1 cellular context compared by ENCODE assay signal in genomic region chr21:29145837-29146453, GRCh38.
TF ChIP-seq lines count a peak whose summit lies in the region.

No MANE protein-coding gene starts in this region.

TF ChIP-seq in GM23338, 12 proteins besides CTCF, POLR2A, EP300 and RAD21 (continued from another document):
- TF ChIP-seq, protein P1, sequence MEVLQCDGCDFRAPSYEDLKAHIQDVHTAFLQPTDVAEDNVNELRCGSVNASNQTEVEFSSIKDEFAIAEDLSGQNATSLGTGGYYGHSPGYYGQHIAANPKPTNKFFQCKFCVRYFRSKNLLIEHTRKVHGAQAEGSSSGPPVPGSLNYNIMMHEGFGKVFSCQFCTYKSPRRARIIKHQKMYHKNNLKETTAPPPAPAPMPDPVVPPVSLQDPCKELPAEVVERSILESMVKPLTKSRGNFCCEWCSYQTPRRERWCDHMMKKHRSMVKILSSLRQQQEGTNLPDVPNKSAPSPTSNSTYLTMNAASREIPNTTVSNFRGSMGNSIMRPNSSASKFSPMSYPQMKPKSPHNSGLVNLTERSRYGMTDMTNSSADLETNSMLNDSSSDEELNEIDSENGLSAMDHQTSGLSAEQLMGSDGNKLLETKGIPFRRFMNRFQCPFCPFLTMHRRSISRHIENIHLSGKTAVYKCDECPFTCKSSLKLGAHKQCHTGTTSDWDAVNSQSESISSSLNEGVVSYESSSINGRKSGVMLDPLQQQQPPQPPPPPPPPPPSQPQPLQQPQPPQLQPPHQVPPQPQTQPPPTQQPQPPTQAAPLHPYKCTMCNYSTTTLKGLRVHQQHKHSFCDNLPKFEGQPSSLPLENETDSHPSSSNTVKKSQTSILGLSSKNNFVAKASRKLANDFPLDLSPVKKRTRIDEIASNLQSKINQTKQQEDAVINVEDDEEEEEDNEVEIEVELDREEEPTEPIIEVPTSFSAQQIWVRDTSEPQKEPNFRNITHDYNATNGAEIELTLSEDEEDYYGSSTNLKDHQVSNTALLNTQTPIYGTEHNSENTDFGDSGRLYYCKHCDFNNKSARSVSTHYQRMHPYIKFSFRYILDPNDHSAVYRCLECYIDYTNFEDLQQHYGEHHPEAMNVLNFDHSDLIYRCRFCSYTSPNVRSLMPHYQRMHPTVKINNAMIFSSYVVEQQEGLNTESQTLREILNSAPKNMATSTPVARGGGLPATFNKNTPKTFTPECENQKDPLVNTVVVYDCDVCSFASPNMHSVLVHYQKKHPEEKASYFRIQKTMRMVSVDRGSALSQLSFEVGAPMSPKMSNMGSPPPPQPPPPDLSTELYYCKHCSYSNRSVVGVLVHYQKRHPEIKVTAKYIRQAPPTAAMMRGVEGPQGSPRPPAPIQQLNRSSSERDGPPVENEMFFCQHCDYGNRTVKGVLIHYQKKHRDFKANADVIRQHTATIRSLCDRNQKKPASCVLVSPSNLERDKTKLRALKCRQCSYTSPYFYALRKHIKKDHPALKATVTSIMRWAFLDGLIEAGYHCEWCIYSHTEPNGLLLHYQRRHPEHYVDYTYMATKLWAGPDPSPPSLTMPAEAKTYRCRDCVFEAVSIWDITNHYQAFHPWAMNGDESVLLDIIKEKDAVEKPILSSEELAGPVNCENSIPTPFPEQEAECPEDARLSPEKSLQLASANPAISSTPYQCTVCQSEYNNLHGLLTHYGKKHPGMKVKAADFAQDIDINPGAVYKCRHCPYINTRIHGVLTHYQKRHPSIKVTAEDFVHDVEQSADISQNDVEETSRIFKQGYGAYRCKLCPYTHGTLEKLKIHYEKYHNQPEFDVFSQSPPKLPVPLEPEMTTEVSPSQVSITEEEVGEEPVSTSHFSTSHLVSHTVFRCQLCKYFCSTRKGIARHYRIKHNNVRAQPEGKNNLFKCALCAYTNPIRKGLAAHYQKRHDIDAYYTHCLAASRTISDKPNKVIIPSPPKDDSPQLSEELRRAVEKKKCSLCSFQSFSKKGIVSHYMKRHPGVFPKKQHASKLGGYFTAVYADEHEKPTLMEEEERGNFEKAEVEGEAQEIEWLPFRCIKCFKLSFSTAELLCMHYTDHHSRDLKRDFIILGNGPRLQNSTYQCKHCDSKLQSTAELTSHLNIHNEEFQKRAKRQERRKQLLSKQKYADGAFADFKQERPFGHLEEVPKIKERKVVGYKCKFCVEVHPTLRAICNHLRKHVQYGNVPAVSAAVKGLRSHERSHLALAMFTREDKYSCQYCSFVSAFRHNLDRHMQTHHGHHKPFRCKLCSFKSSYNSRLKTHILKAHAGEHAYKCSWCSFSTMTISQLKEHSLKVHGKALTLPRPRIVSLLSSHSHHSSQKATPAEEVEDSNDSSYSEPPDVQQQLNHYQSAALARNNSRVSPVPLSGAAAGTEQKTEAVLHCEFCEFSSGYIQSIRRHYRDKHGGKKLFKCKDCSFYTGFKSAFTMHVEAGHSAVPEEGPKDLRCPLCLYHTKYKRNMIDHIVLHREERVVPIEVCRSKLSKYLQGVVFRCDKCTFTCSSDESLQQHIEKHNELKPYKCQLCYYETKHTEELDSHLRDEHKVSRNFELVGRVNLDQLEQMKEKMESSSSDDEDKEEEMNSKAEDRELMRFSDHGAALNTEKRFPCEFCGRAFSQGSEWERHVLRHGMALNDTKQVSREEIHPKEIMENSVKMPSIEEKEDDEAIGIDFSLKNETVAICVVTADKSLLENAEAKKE (CRISPR knock-in tag; IDR thresholded peaks at IDR 0.05): no peak
- no peak for TF ChIP-seq EZH2phosphoT487 (IDR thresholded peaks at IDR 0.05; ENCODE audit: unreplicated experiment)
TF ChIP-seq in GM23338: peak in this region for 0.
